Comparison of ENCODE assay signal across 8 cellular contexts in genomic region chr19:4369109-4369887, GRCh38. TPM values are rescaled to one million over a fixed set of nuclear protein-coding genes. Genes with fewer than 3 reads are reported as not detected.
DNase-seq lines count a peak whose midpoint lies in the region; ATAC-seq lines count a peak whose summit lies in the region.

No MANE protein-coding gene starts in this region.

- H3K27ac ChIP-seq in CD8-positive, alpha-beta memory T cell (ENCODE audit: low read depth, low read length), result peak overlapping the region; percentile 77
- H3K27ac ChIP-seq in HUES6 (ENCODE audit: low read depth, low read length) (peak overlapping the region; percentile 29; the same call in 1 of the 2 replicates), ectodermal cell (ENCODE audit: insufficient read depth, low read depth, low read length, poor library complexity, severe bottlenecking) (peak overlapping the region; percentile 60)
- H3K27ac ChIP-seq in naive thymus-derived CD4-positive, alpha-beta T cell (ENCODE audit: low read depth, low read length), result peak overlapping the region; percentile 68

- H3K4me1 Mint-ChIP-seq in CD8-positive, alpha-beta memory T cell, result peaks cover 29 to 52% (median 32%) of the 10 kb centered on the region in 3 donors
- H3K4me1 Mint-ChIP-seq in naive thymus-derived CD4-positive, alpha-beta T cell, result peaks cover 22 to 57% (median 42%) of the 10 kb centered on the region in 7 donors

- WGBS in ectodermal cell, 2 experiments, result 71 to 72% methylated on average over 25 of the region's 25 CpGs

- peak overlapping the region; percentile 79 to 99 (median 94) for H3K27ac Mint-ChIP-seq in CD8-positive, alpha-beta memory T cell
- peak overlapping the region; percentile 85 to 96 (median 94) for H3K27ac Mint-ChIP-seq in naive thymus-derived CD4-positive, alpha-beta T cell

- peaks cover 0 to 26% (median 0%) of the 10 kb centered on the region in 3 donors for H3K36me3 Mint-ChIP-seq in CD8-positive, alpha-beta memory T cell
- H3K36me3 Mint-ChIP-seq in naive thymus-derived CD4-positive, alpha-beta T cell, result peaks cover 0 to 3% (median 0%) of the 10 kb centered on the region in 5 donors

- peaks cover 5% of the 10 kb centered on the region for H3K36me3 ChIP-seq in CD8-positive, alpha-beta memory T cell (ENCODE audit: insufficient read depth, low read length)
- H3K36me3 ChIP-seq in HUES6 (ENCODE audit: control insufficient read depth, insufficient read depth, low read length) (peaks cover 16% of the 10 kb centered on the region), ectodermal cell (ENCODE audit: control insufficient read depth, insufficient read depth, low read length) (no peaks in the 10 kb centered on the region)
- peaks cover 0 to 41% (median 5%) of the 10 kb centered on the region in 3 experiments for H3K36me3 ChIP-seq in naive thymus-derived CD4-positive, alpha-beta T cell (ENCODE audit: control insufficient read depth in 2 of 3, insufficient read depth in 3 of 3, low read length in 3 of 3)

- peak; percentile 43 for ATAC-seq in GM21360 (IDR thresholded peaks at IDR 0.05; ENCODE audit: unreplicated experiment)
- ATAC-seq in naive thymus-derived CD4-positive, alpha-beta T cell, result peak; percentile 76

- H3K27me3 Mint-ChIP-seq in CD8-positive, alpha-beta memory T cell, result peaks cover 0 to 1% of the 10 kb centered on the region in 2 donors
- H3K27me3 Mint-ChIP-seq in naive thymus-derived CD4-positive, alpha-beta T cell, result no peaks in the 10 kb centered on the region

- H3K9me3 ChIP-seq in CD8-positive, alpha-beta memory T cell (ENCODE audit: low read length), result no peaks in the 10 kb centered on the region
- no peaks in the 10 kb centered on the region for H3K9me3 ChIP-seq in HUES6 (ENCODE audit: control insufficient read depth, insufficient read depth, low read depth, low read length)
- H3K9me3 ChIP-seq in ectodermal cell (ENCODE audit: control insufficient read depth, low read length), result no peaks in the 10 kb centered on the region
- no peaks in the 10 kb centered on the region for H3K9me3 ChIP-seq in naive thymus-derived CD4-positive, alpha-beta T cell (ENCODE audit: control insufficient read depth in 2 of 3, low read length in 3 of 3)

- H3K4me3 Mint-ChIP-seq in CD8-positive, alpha-beta memory T cell, result peak overlapping the region; percentile 80 to 97 (median 90)
- H3K4me3 Mint-ChIP-seq in naive thymus-derived CD4-positive, alpha-beta T cell, result peak overlapping the region; percentile 87 to 97 (median 94)

- peaks cover 47% of the 10 kb centered on the region for H3K4me1 ChIP-seq in CD8-positive, alpha-beta memory T cell (ENCODE audit: insufficient read depth, low read length)
- H3K4me1 ChIP-seq in HUES6 (ENCODE audit: control insufficient read depth, insufficient read depth, low read length), result peaks cover 28% of the 10 kb centered on the region
- H3K4me1 ChIP-seq in ectodermal cell (ENCODE audit: control insufficient read depth, insufficient read depth, low read length), result peaks cover 23% of the 10 kb centered on the region
- H3K4me1 ChIP-seq in naive thymus-derived CD4-positive, alpha-beta T cell (ENCODE audit: control insufficient read depth in 2 of 2, insufficient read depth in 2 of 2, low read length in 2 of 2), result peaks cover 21 to 32% of the 10 kb centered on the region in 2 donors

- no peaks in the 10 kb centered on the region for H3K27me3 ChIP-seq in CD8-positive, alpha-beta memory T cell (ENCODE audit: insufficient read depth, low read length, poor library complexity, severe bottlenecking)
- H3K27me3 ChIP-seq in HUES6 (ENCODE audit: control insufficient read depth, insufficient read depth, low read length) (no peaks in the 10 kb centered on the region), ectodermal cell (ENCODE audit: control insufficient read depth, insufficient read depth, low read length, poor library complexity, severe bottlenecking) (no peaks in the 10 kb centered on the region)
- H3K27me3 ChIP-seq in naive thymus-derived CD4-positive, alpha-beta T cell (ENCODE audit: control insufficient read depth in 2 of 2, insufficient read depth in 2 of 2, low read length in 2 of 2), result no peaks in the 10 kb centered on the region

- H3K9ac ChIP-seq in HUES6 (ENCODE audit: low read length), result peak overlapping the region; percentile 39

- CTCF ChIA-PET in CD8-positive, alpha-beta memory T cell (lab: Charles Lee), result interaction anchor here (0.9 to 2.1 kb wide), 18 partner anchors 10 to 102 kb away, joined by 3 to 10 read pairs (median 4); partner anchors contain the start of genes CHAF1A, MPND, SH3GL1 and UBXN6
- CTCF ChIA-PET in naive thymus-derived CD4-positive, alpha-beta T cell (lab: Charles Lee), result interaction anchor here (1.0 to 1.4 kb wide), 4 partner anchors 30 to 33 kb away, joined by 3 to 11 read pairs (median 4); partner anchors contain the start of genes CHAF1A, SH3GL1 and STAP2

- peak; percentile 57 to 83 (median 74) for DNase-seq in CD8-positive, alpha-beta memory T cell
- DNase-seq in activated CD4-positive, alpha-beta T cell treated with anti-CD3 and anti-CD28 coated beads for 4 hours, result peak; percentile 55 to 64
- DNase-seq in naive thymus-derived CD4-positive, alpha-beta T cell, result peak; percentile 38 to 77 (median 74)
- peak; percentile 67 for DNase-seq in stimulated activated naive CD4-positive, alpha-beta T cell treated with Interleukin-2 at 50 U/mL for 16 hours (lab: John Stamatoyannopoulos, UW)
- no peak for DNase-seq in 8988T

- no peaks in the 10 kb centered on the region for H3K9me3 Mint-ChIP-seq in CD8-positive, alpha-beta memory T cell
- no peaks in the 10 kb centered on the region for H3K9me3 Mint-ChIP-seq in naive thymus-derived CD4-positive, alpha-beta T cell

- peak overlapping the region; percentile 75 for H3K4me3 ChIP-seq in CD8-positive, alpha-beta memory T cell (ENCODE audit: low read length)
- H3K4me3 ChIP-seq in HUES6 (ENCODE audit: low read depth, low read length) (no peak overlapping the region), ectodermal cell (ENCODE audit: insufficient read depth, low read depth, low read length) (no peak overlapping the region)
- peak overlapping the region; percentile 76 for H3K4me3 ChIP-seq in naive thymus-derived CD4-positive, alpha-beta T cell (ENCODE audit: low read length)

- POLR2A ChIA-PET in CD8-positive, alpha-beta memory T cell (lab: Charles Lee), result interaction anchor here (1.0 to 1.4 kb wide), 6 partner anchors 10 to 123 kb away, joined by 3 to 9 read pairs (median 4); partner anchors contain the start of genes CHAF1A, MPND, SH3GL1 and YJU2
- POLR2A ChIA-PET in naive thymus-derived CD4-positive, alpha-beta T cell (lab: Charles Lee), result interaction anchor here (0.6 to 2.5 kb wide), 6 partner anchors 10 to 205 kb away, joined by 3 to 29 read pairs (median 5); partner anchors contain the start of genes CHAF1A, MPND, SH3GL1 and YJU2

- intact Hi-C loops in naive thymus-derived CD4-positive, alpha-beta T cell (cut with micrococcal nuclease), result loop anchor here (1.0 to 2.0 kb wide), 5 partner anchors 11 to 102 kb away; partner anchors contain the start of genes MPND (in 2 of the 2) and SH3GL1 (in 2 of the 2)

RNA-seq across cellular contexts. Expression of gene MPND, which starts 25.9 kb away (rescaled TPM):
- total RNA-seq in CD8-positive, alpha-beta memory T cell, result 10 to 100 TPM; 17.0 to 18.3 TPM
- 8.4 TPM for polyA plus RNA-seq in CD8-positive, alpha-beta memory T cell
- 36.6 TPM for polyA plus RNA-seq in ectodermal cell (2013, experiment 1 of 4)
- polyA plus RNA-seq in ectodermal cell (2013, experiment 2 of 4), result 42.0 TPM
- 29.8 TPM for polyA plus RNA-seq in ectodermal cell (2013, experiment 3 of 4)
- 33.9 TPM for polyA plus RNA-seq in ectodermal cell (2013, experiment 4 of 4)
- total RNA-seq in naive thymus-derived CD4-positive, alpha-beta T cell, result 10 to 100 TPM in 4 of 5 experiments, 1 to 10 TPM in 1; 9.5 to 24.4 (median 20.0) TPM
- 1 to 10 TPM; 4.0 to 6.7 TPM for polyA plus RNA-seq in naive thymus-derived CD4-positive, alpha-beta T cell

RNA-seq across cellular contexts. Expression of gene STAP2, which starts 30.7 kb away (rescaled TPM):
- total RNA-seq in CD8-positive, alpha-beta memory T cell, result 1 to 10 TPM; 3.9 to 6.1 TPM
- 1.8 TPM for polyA plus RNA-seq in CD8-positive, alpha-beta memory T cell
- polyA plus RNA-seq in ectodermal cell (2013, experiment 1 of 4), result 8.5 TPM
- polyA plus RNA-seq in ectodermal cell (2013, experiment 2 of 4), result 7.9 TPM
- 8.6 TPM for polyA plus RNA-seq in ectodermal cell (2013, experiment 3 of 4)
- 10.9 TPM for polyA plus RNA-seq in ectodermal cell (2013, experiment 4 of 4)
- total RNA-seq in naive thymus-derived CD4-positive, alpha-beta T cell, result 10 to 100 TPM in 1 of 5 experiments, 1 to 10 TPM in 4; 2.6 to 11.8 (median 4.5) TPM
- 1 to 10 TPM; 2.4 to 4.9 TPM for polyA plus RNA-seq in naive thymus-derived CD4-positive, alpha-beta T cell

RNA-seq across cellular contexts. Expression of gene SH3GL1, which starts 31.0 kb away (rescaled TPM):
- total RNA-seq in CD8-positive, alpha-beta memory T cell, result 10 to 100 TPM; 39.8 to 41.2 TPM
- polyA plus RNA-seq in CD8-positive, alpha-beta memory T cell, result 24.7 TPM
- polyA plus RNA-seq in ectodermal cell (2013, experiment 1 of 4), result 98.9 TPM
- 94.5 TPM for polyA plus RNA-seq in ectodermal cell (2013, experiment 2 of 4)
- 83.1 TPM for polyA plus RNA-seq in ectodermal cell (2013, experiment 3 of 4)
- polyA plus RNA-seq in ectodermal cell (2013, experiment 4 of 4), result 89.3 TPM
- total RNA-seq in naive thymus-derived CD4-positive, alpha-beta T cell, result 10 to 100 TPM; 37.1 to 77.0 (median 38.6) TPM
- polyA plus RNA-seq in naive thymus-derived CD4-positive, alpha-beta T cell, result 10 to 100 TPM; 11.9 to 22.8 TPM

RNA-seq across cellular contexts. Expression of gene CHAF1A, which starts 33.1 kb away (rescaled TPM):
- 10 to 100 TPM; 65.2 to 69.5 TPM for total RNA-seq in CD8-positive, alpha-beta memory T cell
- polyA plus RNA-seq in CD8-positive, alpha-beta memory T cell, result 5.8 TPM
- 99.7 TPM for polyA plus RNA-seq in ectodermal cell (2013, experiment 1 of 4)
- 113 TPM for polyA plus RNA-seq in ectodermal cell (2013, experiment 2 of 4)
- polyA plus RNA-seq in ectodermal cell (2013, experiment 3 of 4), result 54.9 TPM
- polyA plus RNA-seq in ectodermal cell (2013, experiment 4 of 4), result 67.0 TPM
- total RNA-seq in naive thymus-derived CD4-positive, alpha-beta T cell, result 10 to 100 TPM; 10.1 to 71.2 (median 14.1) TPM
- 1 to 10 TPM; 3.2 to 5.5 TPM for polyA plus RNA-seq in naive thymus-derived CD4-positive, alpha-beta T cell

Comparison
In these comparisons a context has a peak if more than half of its experiments do, and no peak if none do; other contexts are left out.
1. H3K4me3 ChIP-seq: peak in CD8-positive, alpha-beta memory T cell (single experiment) and naive thymus-derived CD4-positive, alpha-beta T cell (single experiment); none in HUES6 (single experiment) and ectodermal cell (single experiment).
2. Peak in every context shown above with its lines, with median percentiles within 50 percentile points of each other: H3K27ac ChIP-seq.